Comparison of ENCODE assay signal across 10 cellular contexts in genomic region chr11:44310198-44310455, GRCh38. TPM values are rescaled to one million over a fixed set of nuclear protein-coding genes. Genes with fewer than 3 reads are reported as not detected.
A peak's percentile ranks its signal among the peaks of the same experiment; 100 is the strongest.
DNase-seq lines count a peak whose midpoint lies in the region; ATAC-seq and TF ChIP-seq lines count a peak whose summit lies in the region.
"Had no signal": no experiment of that assay in that cellular context is flagged by ENCODE, and none has a peak within 500 bp of the region (broad histone marks: within the 10 kb centered on the region; RNA-seq: fewer than 3 reads in every experiment).

No MANE protein-coding gene starts in this region.

- peak overlapping the region; percentile 84 for H3K4me3 Mint-ChIP-seq in neural crest cell

- no peak overlapping the region for H3K27ac Mint-ChIP-seq in neural crest cell (ENCODE audit: unreplicated experiment)

- H3K36me3 Mint-ChIP-seq in neural crest cell (ENCODE audit: low read depth): peaks cover 3% of the 10 kb centered on the region

- WGBS in heart right ventricle, 2 donors: 2 to 3% methylated on average over 4 to 6 of the region's 6 CpGs

- peaks cover 13% of the 10 kb centered on the region for H3K4me1 Mint-ChIP-seq in neural crest cell

- intact Hi-C loops in heart right ventricle (cut with DNase I): loop anchor here in 1 of 10 donors (10.0 kb wide), 1 partner anchor 175 kb away; no protein-coding TSS in a partner anchor
- intact Hi-C loops in Right ventricle myocardium superior (cut with DNase I): no loop called here
- intact Hi-C loops in uterus (cut with DNase I; ENCODE audit: low total_unique reads): no loop called here

- H3K27me3 Mint-ChIP-seq in neural crest cell (ENCODE audit: low read depth): peaks cover 99% of the 10 kb centered on the region

- H3K27ac ChIP-seq in heart right ventricle (no peak overlapping the region), uterus (peak overlapping the region in 1 of 2 donors; percentile 12)
- H3K27ac ChIP-seq: neutrophil had no signal

- H3K9me3 ChIP-seq in heart right ventricle: no peaks in the 10 kb centered on the region
- no peaks in the 10 kb centered on the region for H3K9me3 ChIP-seq in uterus
- H3K9me3 ChIP-seq: neutrophil had no signal

- H3K36me3 ChIP-seq in heart right ventricle (no peaks in the 10 kb centered on the region), uterus (no peaks in the 10 kb centered on the region)
- H3K36me3 ChIP-seq: neutrophil had no signal

- peaks cover 17 to 41% (median 26%) of the 10 kb centered on the region in 9 donors for H3K4me1 ChIP-seq in heart right ventricle
- H3K4me1 ChIP-seq in uterus: peaks cover 0 to 15% of the 10 kb centered on the region in 2 donors

- peaks cover 62 to 100% (median 100%) of the 10 kb centered on the region in 7 donors for H3K27me3 ChIP-seq in heart right ventricle
- peaks cover 4 to 38% of the 10 kb centered on the region in 2 donors for H3K27me3 ChIP-seq in uterus

- DNase-seq in heart right ventricle (no peak), Right ventricle myocardium superior (no peak), dedifferentiated amniotic fluid mesenchymal stem cell (ENCODE audit: extremely low spot score) (peak; percentile 76), neural crest cell (ENCODE audit: low read depth, low spot score) (no peak), uterus (no peak), GM19240 (ENCODE audit: insufficient read length, low spot score) (no peak), left lobe of liver (ENCODE audit: low spot score) (no peak)
- DNase-seq in NK-92 treated with Interleukin-12 subunit alpha and Interleukin-12 subunit beta, amount 100 ng/mL, for 24 hours (lab: John Stamatoyannopoulos, UW): no peak

- TF ChIP-seq CTCF in heart right ventricle (IDR thresholded peaks at IDR 0.05): no peak
- no peak for TF ChIP-seq CTCF in neural crest cell (conservative IDR thresholded peaks at IDR 0.05)
- TF ChIP-seq CTCF in uterus (IDR thresholded peaks at IDR 0.05): no peak

- no peaks in the 10 kb centered on the region for H3K9me3 Mint-ChIP-seq in neural crest cell

- peak overlapping the region in 9 of 10 donors; percentile 34 to 58 (median 44) for H3K4me3 ChIP-seq in heart right ventricle
- H3K4me3 ChIP-seq in uterus: peak overlapping the region; percentile 0 to 22

- no peak for TF ChIP-seq POLR2A in uterus (IDR thresholded peaks at IDR 0.05)

- no peak for ATAC-seq in heart right ventricle
- ATAC-seq in Right ventricle myocardium superior (ENCODE audit: poor library complexity): no peak
- no peak for ATAC-seq in left lobe of liver

RNA-seq across cellular contexts. Expression of gene ALX4, which starts 0.2 kb away (rescaled TPM):
- total RNA-seq in heart right ventricle (under 1 TPM in 5 of 10 donors, not detected in 5; 0.05 to 0.07 (median 0.06) TPM), Right ventricle myocardium superior (0.03 TPM), neural crest cell (0.05 TPM in 2 replicates), uterus (1 to 10 TPM in 1 of 4 donors, under 1 TPM in 2, not detected in 1; 0.26 to 2.5 (median 0.73) TPM), left lobe of liver (not detected)
- under 1 TPM; 0.01 to 0.07 TPM for polyA plus RNA-seq in heart right ventricle
- total RNA-seq: endothelial cell of umbilical vein had no signal
- polyA plus RNA-seq: endothelial cell of umbilical vein had no signal
